ENCODE assay signal across 9 cellular contexts in genomic region chr18:21853020-21853419, GRCh38.
A peak's percentile ranks its signal among the peaks of the same experiment; 100 is the strongest.
DNase-seq lines count a peak whose midpoint lies in the region; ATAC-seq and TF ChIP-seq lines count a peak whose summit lies in the region.
"Had no signal": no experiment of that assay in that cellular context is flagged by ENCODE, and none has a peak within 500 bp of the region (broad histone marks: within the 10 kb centered on the region; RNA-seq: fewer than 3 reads in every experiment).

No MANE protein-coding gene starts in this region.

- H3K27ac Mint-ChIP-seq in IgD-negative memory B cell (peak overlapping the region in 2 of 3 donors; percentile 5 to 83), naive B cell (peak overlapping the region in 5 of 6 donors; percentile 5 to 80 (median 47)), HFFc6 (no peak overlapping the region)
- H3K27ac Mint-ChIP-seq: activated naive CD4-positive, alpha-beta T cell treated with anti-CD3 and anti-CD28 coated beads, Interleukin-2, amount 50 U/mL, for 24 hours had no signal

- no peaks in the 10 kb centered on the region for H3K9me3 ChIP-seq in HAP-1

- H3K27me3 ChIP-seq in HAP-1 (ENCODE audit: low read depth): no peaks in the 10 kb centered on the region

- no peaks in the 10 kb centered on the region for H3K4me1 ChIP-seq in HAP-1

- TF ChIP-seq CTCF in HFFc6 (IDR thresholded peaks at IDR 0.05): no peak

- H3K27me3 Mint-ChIP-seq in IgD-negative memory B cell (no peaks in the 10 kb centered on the region), naive B cell (no peaks in the 10 kb centered on the region), HFFc6 (ENCODE audit: insufficient read depth) (no peaks in the 10 kb centered on the region)
- H3K27me3 Mint-ChIP-seq: activated naive CD4-positive, alpha-beta T cell treated with anti-CD3 and anti-CD28 coated beads, Interleukin-2, amount 50 U/mL, for 24 hours had no signal

- H3K9me3 Mint-ChIP-seq in IgD-negative memory B cell: no peaks in the 10 kb centered on the region
- no peaks in the 10 kb centered on the region for H3K9me3 Mint-ChIP-seq in naive B cell
- no peaks in the 10 kb centered on the region for H3K9me3 Mint-ChIP-seq in HFFc6
- H3K9me3 Mint-ChIP-seq: activated naive CD4-positive, alpha-beta T cell treated with anti-CD3 and anti-CD28 coated beads, Interleukin-2, amount 50 U/mL, for 24 hours had no signal

- DNase-seq in naive B cell: peak; percentile 12
- no peak for DNase-seq in HFFc6
- no peak for DNase-seq in HAP-1 (ENCODE audit: low spot score in 2 of 2)
- no peak for DNase-seq in ACHN
- DNase-seq: GOT3 had no signal

- in situ Hi-C loops in HAP-1 (cut with MboI; ENCODE audit: low sequenced_read_pairs) (no loop called here), ACHN (cut with HindIII; ENCODE audit: low pct_ligation_motif_present, low pct_unique_long_range_greater_than_20kb, low sequenced_read_pairs) (no loop called here)

- peaks cover 20 to 25% (median 21%) of the 10 kb centered on the region in 3 donors for H3K4me1 Mint-ChIP-seq in IgD-negative memory B cell
- H3K4me1 Mint-ChIP-seq in naive B cell: peaks cover 13 to 23% (median 14%) of the 10 kb centered on the region in 3 donors
- 0 out of 2 replicates have a peak, but pooled peaks cover 4% of the 10 kb centered on the region for H3K4me1 Mint-ChIP-seq in HFFc6 (ENCODE audit: low read depth)

- ATAC-seq in GM18870 (IDR thresholded peaks at IDR 0.05; ENCODE audit: unreplicated experiment) (peak; percentile 86), GM21825 (IDR thresholded peaks at IDR 0.05; ENCODE audit: unreplicated experiment) (peak; percentile 80), naive B cell (ENCODE audit: low read depth in 2 of 2) (peak; percentile 77 to 79)

- no peak overlapping the region for H3K4me3 ChIP-seq in HAP-1

- H3K36me3 Mint-ChIP-seq in IgD-negative memory B cell (peaks cover 9% of the 10 kb centered on the region), naive B cell (peaks cover 8 to 16% of the 10 kb centered on the region in 2 donors), HFFc6 (ENCODE audit: low read depth) (no peaks in the 10 kb centered on the region)

- H3K4me3 Mint-ChIP-seq in IgD-negative memory B cell (peak overlapping the region in 1 of 4 donors; percentile 33), naive B cell (peak overlapping the region in 4 of 8 donors; percentile 5 to 62 (median 15)), HFFc6 (no peak overlapping the region)
- H3K4me3 Mint-ChIP-seq: activated naive CD4-positive, alpha-beta T cell treated with anti-CD3 and anti-CD28 coated beads, Interleukin-2, amount 50 U/mL, for 24 hours had no signal

- peaks cover 8% of the 10 kb centered on the region for H3K36me3 ChIP-seq in HAP-1 (replicated peaks)
